In the genomic region with DNA sequence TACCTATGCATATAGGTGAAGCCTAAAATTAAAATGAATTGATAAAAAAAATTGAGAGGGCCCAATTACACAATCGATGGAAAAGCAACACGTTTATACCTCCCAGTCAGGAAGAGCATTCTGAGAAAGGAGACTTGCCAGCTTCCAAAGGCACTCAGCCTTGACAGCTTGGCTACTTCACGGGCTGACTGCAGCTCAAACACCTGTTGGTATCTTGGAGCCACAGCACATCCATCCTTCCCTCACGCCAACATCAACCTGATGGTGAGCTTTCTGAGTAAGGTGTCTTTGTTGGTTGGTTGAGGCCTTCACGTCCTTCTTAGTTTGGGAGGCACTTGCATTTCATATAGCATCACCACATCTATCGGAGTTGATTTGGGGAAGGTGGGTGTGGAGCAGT, we compare ENCODE assay signal across 18 cellular contexts.
DNase-seq lines count a peak whose midpoint lies in the region; ATAC-seq and TF ChIP-seq lines count a peak whose summit lies in the region.
"Had no signal": no experiment of that assay in that cellular context is flagged by ENCODE, and none has a peak within 500 bp of the region (broad histone marks: within the 10 kb centered on the region; RNA-seq: fewer than 3 reads in every experiment).

No MANE protein-coding gene starts in this region.

- no peaks in the 10 kb centered on the region for H4K20me1 ChIP-seq in GM23248 (ENCODE audit: insufficient read depth)

- H3K27me3 ChIP-seq in GM23248 (replicated peaks; ENCODE audit: insufficient read depth): no peaks in the 10 kb centered on the region
- H3K27me3 ChIP-seq: brain microvascular endothelial cell, ovary had no signal

- H3K4me3 Mint-ChIP-seq in activated CD4-positive, alpha-beta T cell treated with anti-CD3 and anti-CD28 coated beads, Interleukin-2, amount 10 ng/mL, durations not matched to agents 7 days and 5 days: peak overlapping the region; percentile 44
- H3K4me3 Mint-ChIP-seq in activated naive CD8-positive, alpha-beta T cell treated with anti-CD3 and anti-CD28 coated beads, Interleukin-2, amount 50 U/mL, for 24 hours: peak overlapping the region; percentile 11
- no peak overlapping the region for H3K4me3 Mint-ChIP-seq in osteocyte (ENCODE audit: unreplicated experiment)
- H3K4me3 Mint-ChIP-seq: stimulated activated memory B cell treated with anti-CD40 and anti-IgM and Interleukin-4, amounts not matched to agents 10 μg/mL and 1 μg/mL and 100 μg/mL, for 72 hours had no signal

- H3K27me3 Mint-ChIP-seq in activated CD4-positive, alpha-beta T cell treated with anti-CD3 and anti-CD28 coated beads, Interleukin-2, amount 10 ng/mL, durations not matched to agents 7 days and 5 days: no peaks in the 10 kb centered on the region
- no peaks in the 10 kb centered on the region for H3K27me3 Mint-ChIP-seq in activated naive CD8-positive, alpha-beta T cell treated with anti-CD3 and anti-CD28 coated beads, Interleukin-2, amount 50 U/mL, for 24 hours
- H3K27me3 Mint-ChIP-seq in osteocyte (ENCODE audit: unreplicated experiment): no peaks in the 10 kb centered on the region
- H3K27me3 Mint-ChIP-seq: stimulated activated memory B cell treated with anti-CD40 and anti-IgM and Interleukin-4, amounts not matched to agents 10 μg/mL and 1 μg/mL and 100 μg/mL, for 72 hours had no signal

- H3K4me3 ChIP-seq in GM23248: no peak overlapping the region
- H3K4me3 ChIP-seq: ovary had no signal

- no peaks in the 10 kb centered on the region for H3K36me3 ChIP-seq in GM23248 (ENCODE audit: low read depth)
- H3K36me3 ChIP-seq: brain microvascular endothelial cell, ovary had no signal

- peaks cover 45% of the 10 kb centered on the region for H3K4me1 ChIP-seq in GM23248 (ENCODE audit: insufficient read depth)

- no peak for ATAC-seq in activated naive CD8-positive, alpha-beta T cell treated with anti-CD3 and anti-CD28 coated beads, Interleukin-2, amount 50 U/mL, for 24 hours
- ATAC-seq: left colon; stimulated activated memory B cell treated with anti-CD40 and anti-IgM and Interleukin-4, amounts not matched to agents 10 μg/mL and 1 μg/mL and 100 μg/mL, for 72 hours had no signal

- H3K36me3 Mint-ChIP-seq in activated CD4-positive, alpha-beta T cell treated with anti-CD3 and anti-CD28 coated beads, Interleukin-2, amount 10 ng/mL, durations not matched to agents 7 days and 5 days (ENCODE audit: low read depth): peaks cover 21% of the 10 kb centered on the region
- peaks cover 43% of the 10 kb centered on the region for H3K36me3 Mint-ChIP-seq in activated naive CD8-positive, alpha-beta T cell treated with anti-CD3 and anti-CD28 coated beads, Interleukin-2, amount 50 U/mL, for 24 hours (ENCODE audit: low read depth)
- no peaks in the 10 kb centered on the region for H3K36me3 Mint-ChIP-seq in osteocyte (ENCODE audit: unreplicated experiment)
- H3K36me3 Mint-ChIP-seq: stimulated activated memory B cell treated with anti-CD40 and anti-IgM and Interleukin-4, amounts not matched to agents 10 μg/mL and 1 μg/mL and 100 μg/mL, for 72 hours had no signal

- peaks cover 82% of the 10 kb centered on the region for H3K79me2 ChIP-seq in GM23248 (ENCODE audit: insufficient read depth)

- in situ Hi-C loops in GM23248 (cut with MboI): no loop called here

- H3K9me3 ChIP-seq in GM23248 (ENCODE audit: low read depth): no peaks in the 10 kb centered on the region
- H3K9me3 ChIP-seq: ovary had no signal

- TF ChIP-seq CTCF in osteocyte (IDR thresholded peaks at IDR 0.05): no peak

- H3K9me3 Mint-ChIP-seq in activated CD4-positive, alpha-beta T cell treated with anti-CD3 and anti-CD28 coated beads, Interleukin-2, amount 10 ng/mL, durations not matched to agents 7 days and 5 days: peaks cover 2% of the 10 kb centered on the region
- no peaks in the 10 kb centered on the region for H3K9me3 Mint-ChIP-seq in activated naive CD8-positive, alpha-beta T cell treated with anti-CD3 and anti-CD28 coated beads, Interleukin-2, amount 50 U/mL, for 24 hours
- peaks cover 5% of the 10 kb centered on the region for H3K9me3 Mint-ChIP-seq in osteocyte (ENCODE audit: unreplicated experiment)
- H3K9me3 Mint-ChIP-seq: stimulated activated memory B cell treated with anti-CD40 and anti-IgM and Interleukin-4, amounts not matched to agents 10 μg/mL and 1 μg/mL and 100 μg/mL, for 72 hours had no signal

- H3K9ac ChIP-seq in GM23248: no peak overlapping the region

- peak overlapping the region; percentile 99 for H3K27ac ChIP-seq in GM23248
- H3K27ac ChIP-seq: ovary, RWPE1 had no signal

- H3K27ac Mint-ChIP-seq in activated CD4-positive, alpha-beta T cell treated with anti-CD3 and anti-CD28 coated beads, Interleukin-2, amount 10 ng/mL, durations not matched to agents 7 days and 5 days: peak overlapping the region; percentile 76
- no peak overlapping the region for H3K27ac Mint-ChIP-seq in activated naive CD8-positive, alpha-beta T cell treated with anti-CD3 and anti-CD28 coated beads, Interleukin-2, amount 50 U/mL, for 24 hours
- H3K27ac Mint-ChIP-seq in osteocyte (ENCODE audit: unreplicated experiment): peak overlapping the region; percentile 49
- H3K27ac Mint-ChIP-seq: stimulated activated memory B cell treated with anti-CD40 and anti-IgM and Interleukin-4, amounts not matched to agents 10 μg/mL and 1 μg/mL and 100 μg/mL, for 72 hours had no signal

- H2AFZ ChIP-seq in GM23248: no peak overlapping the region

- H3K4me1 Mint-ChIP-seq in activated CD4-positive, alpha-beta T cell treated with anti-CD3 and anti-CD28 coated beads, Interleukin-2, amount 10 ng/mL, durations not matched to agents 7 days and 5 days: peaks cover 79% of the 10 kb centered on the region
- peaks cover 91% of the 10 kb centered on the region for H3K4me1 Mint-ChIP-seq in activated naive CD8-positive, alpha-beta T cell treated with anti-CD3 and anti-CD28 coated beads, Interleukin-2, amount 50 U/mL, for 24 hours
- peaks cover 50% of the 10 kb centered on the region for H3K4me1 Mint-ChIP-seq in osteocyte (ENCODE audit: unreplicated experiment)

- WGBS in GM23248 (ENCODE audit: low coverage in 1 of 2, low lambda C conversion rate in 2 of 2, missing lambda C conversion rate in 2 of 2), 2 experiments: 96 to 100% methylated on average over 6 of the region's 6 CpGs

- no peak overlapping the region for H3K4me2 ChIP-seq in GM23248 (ENCODE audit: unreplicated experiment)

- CTCF ChIA-PET in activated CD4-positive, alpha-beta T cell treated with anti-CD3 and anti-CD28 coated beads, Interleukin-2, amount 10 ng/mL, durations not matched to agents 7 days and 5 days (lab: Charles Lee): no interaction called here

- no peak for DNase-seq in activated CD4-positive, alpha-beta T cell treated with anti-CD3 and anti-CD28 coated beads, Interleukin-2, amount 10 ng/mL, durations not matched to agents 7 days and 5 days
- DNase-seq in activated CD4-positive, alpha-beta T cell treated with anti-CD3 and anti-CD28 coated beads for 1 hour: no peak
- DNase-seq in GM23248 (no peak), osteocyte (ENCODE audit: extremely low spot score, unreplicated experiment) (no peak), DMS114 treated with DMSO at 0.1 percent for 48 hours (lab: John Stamatoyannopoulos, UW; ENCODE audit: unreplicated experiment) (no peak), NCI-H748 treated with DMSO at 0.1 percent for 48 hours (lab: John Stamatoyannopoulos, UW) (no peak)
- DNase-seq in activated naive CD8-positive, alpha-beta T cell treated with anti-CD3 and anti-CD28 coated beads, Interleukin-2, amount 50 U/mL, for 24 hours: no peak
- no peak for DNase-seq in stimulated activated CD4-positive, alpha-beta T cell treated with anti-CD3 and anti-CD28 coated beads, Interleukin-2, amount 100 ng/mL, for 48 hours
- DNase-seq: activated CD4-positive, CD25-positive, alpha-beta regulatory T cell treated with anti-CD3 and anti-CD28 coated beads, Interleukin-2, amount 50 U/mL, for 72 hours; activated effector memory CD4-positive, alpha-beta T cell treated with anti-CD3 and anti-CD28 coated beads, Interleukin-2, amount 50 U/mL, for 16 hours; brain microvascular endothelial cell; HCEC 1CT; left colon; NCI-H2081 treated with DMSO at 0.1 percent for 48 hours; NCI-H526 treated with DMSO at 0.1 percent for 48 hours; ovary had no signal

- no peaks in the 10 kb centered on the region for H3K9me2 ChIP-seq in GM23248 (ENCODE audit: insufficient read depth)

- POLR2A ChIA-PET in activated CD4-positive, alpha-beta T cell treated with anti-CD3 and anti-CD28 coated beads, Interleukin-2, amount 10 ng/mL, durations not matched to agents 7 days and 5 days (lab: Charles Lee): no interaction called here

- H3F3A ChIP-seq in GM23248 (ENCODE audit: insufficient read depth): peaks cover 38% of the 10 kb centered on the region
